Comparison of ENCODE assay signal across 8 cellular contexts in the genomic region with DNA sequence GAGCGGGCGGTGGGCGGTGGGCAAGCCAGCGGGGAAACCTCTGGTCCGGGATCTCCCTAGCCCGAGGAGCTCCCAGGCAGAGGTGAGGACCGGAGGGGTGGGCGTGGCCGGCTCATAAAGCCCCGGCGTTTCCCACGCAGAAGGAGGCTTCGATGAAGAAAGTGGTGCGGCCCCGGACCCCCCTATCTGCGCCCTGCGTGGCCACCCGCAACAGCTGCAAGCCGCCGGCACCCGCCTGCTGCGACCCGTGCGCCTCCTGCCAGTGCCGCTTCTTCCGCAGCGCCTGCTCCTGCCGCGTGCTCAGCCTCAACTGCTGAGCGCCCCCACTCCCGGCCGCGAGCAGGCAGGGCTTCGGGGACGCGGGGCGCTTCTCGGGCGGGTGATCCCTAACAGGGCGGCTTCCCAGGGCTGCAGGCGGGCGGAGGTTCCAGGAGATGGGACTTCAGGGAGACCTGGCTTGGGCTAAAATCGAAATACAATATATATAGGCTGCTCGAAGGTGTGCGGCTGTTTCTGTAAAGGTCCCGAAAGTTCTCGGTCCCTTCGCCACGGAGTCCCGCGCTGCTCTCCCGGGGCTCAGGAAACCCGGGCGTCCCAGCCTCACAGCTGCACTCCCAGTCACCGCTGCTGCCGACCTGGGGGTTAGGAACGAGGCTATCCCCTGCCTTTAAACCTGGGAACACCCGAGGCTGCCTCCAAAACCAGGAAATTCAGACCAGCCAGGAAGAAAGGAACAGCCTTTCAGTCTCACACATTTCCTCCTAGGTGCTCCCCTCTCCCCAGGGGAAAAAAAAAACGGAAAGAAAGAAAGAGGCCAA. TPM values are rescaled to one million over a fixed set of nuclear protein-coding genes. Genes with fewer than 3 reads are reported as not detected.
DNase-seq lines count a peak whose midpoint lies in the region; ATAC-seq and TF ChIP-seq lines count a peak whose summit lies in the region.

No MANE protein-coding gene starts in this region.

- peaks cover 13% of the 10 kb centered on the region for H3K27me3 Mint-ChIP-seq in progenitor cell of endocrine pancreas

- H3K4me3 Mint-ChIP-seq in progenitor cell of endocrine pancreas (ENCODE audit: low read depth) = peak overlapping the region; percentile 65

- DNase-seq in ELR (ENCODE audit: low read depth) = peak; percentile 20
- peak; percentile 66 for DNase-seq in activated effector memory CD4-positive, alpha-beta T cell treated with anti-CD3 and anti-CD28 coated beads, Interleukin-2, amount 50 U/mL, for 16 hours
- DNase-seq in cardiac septum (ENCODE audit: low spot score) = peak; percentile 78
- peak; percentile 24 for DNase-seq in progenitor cell of endocrine pancreas (ENCODE audit: low spot score, unreplicated experiment)
- DNase-seq in NCI-H1417 treated with DMSO at 0.1 percent for 48 hours (lab: John Stamatoyannopoulos, UW) = no peak
- DNase-seq in cortex of kidney (lab: John Stamatoyannopoulos, UW) = no peak
- DNase-seq in DMS79 (lab: John Stamatoyannopoulos, UW) = no peak

- peaks cover 13% of the 10 kb centered on the region for H3K4me1 Mint-ChIP-seq in progenitor cell of endocrine pancreas (ENCODE audit: low read depth)

- peaks cover 21% of the 10 kb centered on the region for H3K36me3 Mint-ChIP-seq in progenitor cell of endocrine pancreas (ENCODE audit: insufficient read depth)

- ATAC-seq in HG03097 (IDR thresholded peaks at IDR 0.05; ENCODE audit: low FRiP score, unreplicated experiment) = no peak

- intact Hi-C loops in cardiac septum (cut with DNase I) = loop anchor here (5.0 kb wide), 1 partner anchor 33 kb away; a partner anchor contains a TSS

- no peak for TF ChIP-seq CTCF in progenitor cell of endocrine pancreas (IDR thresholded peaks at IDR 0.05; ENCODE audit: unreplicated experiment)

- peak overlapping the region; percentile 47 for H3K27ac Mint-ChIP-seq in progenitor cell of endocrine pancreas

- H3K9me3 Mint-ChIP-seq in progenitor cell of endocrine pancreas (ENCODE audit: low read depth) = no peaks in the 10 kb centered on the region

RNA-seq across cellular contexts. Expression of a gene that starts 27.8 kb away (rescaled TPM):
- 10.5 TPM for total RNA-seq in cardiac septum
- total RNA-seq in progenitor cell of endocrine pancreas = not detected in 2 replicates

RNA-seq across cellular contexts. Expression of a gene that starts 34.1 kb away (rescaled TPM):
- 45.7 TPM for total RNA-seq in cardiac septum
- 328 and 329 TPM in 2 replicates for total RNA-seq in progenitor cell of endocrine pancreas

Comparison
In these comparisons a context has a peak if more than half of its experiments do, and no peak if none do; other contexts are left out.
1. DNase-seq: peak in ELR (single experiment), activated effector memory CD4-positive, alpha-beta T cell treated with anti-CD3 and anti-CD28 coated beads, Interleukin-2, amount 50 U/mL, for 16 hours (single experiment), cardiac septum (single experiment) and progenitor cell of endocrine pancreas (single experiment); none in NCI-H1417 treated with DMSO at 0.1 percent for 48 hours (single experiment), cortex of kidney (single experiment) and DMS79 (single experiment).
2. RNA of a gene that starts 27.8 kb away (total RNA-seq): 10.5 TPM in cardiac septum (single experiment); not detected in progenitor cell of endocrine pancreas; every median in the first group is over 10 times any median in the second.